Comparison of ENCODE assay signal across 1 cellular context in the genomic region with DNA sequence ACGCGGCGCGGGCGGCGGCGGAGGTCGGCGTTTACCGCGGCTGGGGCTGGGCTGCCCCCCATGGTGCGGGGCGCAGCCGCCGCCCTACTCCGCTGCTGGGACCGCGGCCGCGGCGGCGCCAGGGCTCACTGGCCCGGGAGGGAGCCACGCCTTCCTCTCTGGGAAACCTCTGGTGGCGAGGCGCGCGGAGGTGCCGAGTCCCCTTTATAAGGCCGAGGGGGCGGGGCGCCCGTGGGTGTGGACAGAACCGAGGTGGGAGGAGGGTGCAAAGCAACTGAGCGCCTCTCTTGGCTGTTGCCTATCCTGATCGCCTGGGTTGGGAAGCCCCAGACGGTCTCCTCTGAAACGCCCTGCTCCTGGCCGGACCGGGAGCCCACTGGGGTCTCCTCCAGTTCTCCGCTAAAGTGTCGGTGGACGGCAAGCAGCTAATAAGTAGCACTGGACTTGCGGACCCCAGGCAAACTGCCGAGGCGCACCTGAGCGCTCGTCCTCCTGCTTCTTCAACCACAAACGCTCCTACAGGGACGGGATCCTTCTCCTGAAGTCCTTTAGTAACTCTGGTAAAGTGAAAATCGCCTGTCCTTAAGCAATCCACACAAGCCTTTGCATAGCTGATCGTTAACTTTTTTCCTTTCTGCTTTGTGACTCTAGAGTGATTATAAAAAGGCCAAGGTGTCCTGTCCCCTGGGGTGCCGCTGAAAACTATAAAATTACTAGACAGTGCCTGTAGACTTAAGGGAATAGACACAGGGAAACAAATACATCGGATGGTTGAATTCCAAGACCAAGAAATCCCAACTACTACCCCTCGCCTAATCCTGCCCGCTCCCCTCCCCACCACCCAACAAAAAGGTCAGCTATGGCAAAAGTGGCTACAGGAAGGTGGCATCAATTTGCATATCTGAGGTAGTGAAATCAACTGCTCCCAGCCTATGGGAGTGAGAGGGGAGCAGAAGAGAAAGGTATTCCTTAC.
TF ChIP-seq lines count a peak whose summit lies in the region.

A gene (minus strand): TSS at position 182 of the 973 bp plus-strand sequence. CDS start 239 bp downstream, outside the sequence.

TF ChIP-seq in GM12878, 131 proteins besides CTCF, POLR2A, EP300 and RAD21 (continued from another document):
- TF ChIP-seq, protein P1, sequence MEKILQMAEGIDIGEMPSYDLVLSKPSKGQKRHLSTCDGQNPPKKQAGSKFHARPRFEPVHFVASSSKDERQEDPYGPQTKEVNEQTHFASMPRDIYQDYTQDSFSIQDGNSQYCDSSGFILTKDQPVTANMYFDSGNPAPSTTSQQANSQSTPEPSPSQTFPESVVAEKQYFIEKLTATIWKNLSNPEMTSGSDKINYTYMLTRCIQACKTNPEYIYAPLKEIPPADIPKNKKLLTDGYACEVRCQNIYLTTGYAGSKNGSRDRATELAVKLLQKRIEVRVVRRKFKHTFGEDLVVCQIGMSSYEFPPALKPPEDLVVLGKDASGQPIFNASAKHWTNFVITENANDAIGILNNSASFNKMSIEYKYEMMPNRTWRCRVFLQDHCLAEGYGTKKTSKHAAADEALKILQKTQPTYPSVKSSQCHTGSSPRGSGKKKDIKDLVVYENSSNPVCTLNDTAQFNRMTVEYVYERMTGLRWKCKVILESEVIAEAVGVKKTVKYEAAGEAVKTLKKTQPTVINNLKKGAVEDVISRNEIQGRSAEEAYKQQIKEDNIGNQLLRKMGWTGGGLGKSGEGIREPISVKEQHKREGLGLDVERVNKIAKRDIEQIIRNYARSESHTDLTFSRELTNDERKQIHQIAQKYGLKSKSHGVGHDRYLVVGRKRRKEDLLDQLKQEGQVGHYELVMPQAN (conservative IDR thresholded peaks at IDR 0.05) = no peak
- TF ChIP-seq GABPA (IDR thresholded peaks at IDR 0.05; ENCODE audit: low read depth) (no peak), YBX1 (IDR thresholded peaks at IDR 0.05) (no peak), PAX5 (IDR thresholded peaks at IDR 0.05; ENCODE audit: borderline replicate concordance, low read depth, low read length) (no peak), NR2C2 (IDR thresholded peaks at IDR 0.05; ENCODE audit: borderline replicate concordance, control insufficient read depth, insufficient read length, low read depth) (no peak), CBX3 (IDR thresholded peaks at IDR 0.05; ENCODE audit: borderline replicate concordance, low read depth) (no peak), ZNF622 (IDR thresholded peaks at IDR 0.05) (no peak), CHD4 (IDR thresholded peaks at IDR 0.05) (no peak), EED (IDR thresholded peaks at IDR 0.05; ENCODE audit: low read depth) (no peak), HDAC2 (IDR thresholded peaks at IDR 0.05) (no peak), BMI1 (IDR thresholded peaks at IDR 0.05; ENCODE audit: borderline replicate concordance) (no peak)
- TF ChIP-seq, protein P2, sequence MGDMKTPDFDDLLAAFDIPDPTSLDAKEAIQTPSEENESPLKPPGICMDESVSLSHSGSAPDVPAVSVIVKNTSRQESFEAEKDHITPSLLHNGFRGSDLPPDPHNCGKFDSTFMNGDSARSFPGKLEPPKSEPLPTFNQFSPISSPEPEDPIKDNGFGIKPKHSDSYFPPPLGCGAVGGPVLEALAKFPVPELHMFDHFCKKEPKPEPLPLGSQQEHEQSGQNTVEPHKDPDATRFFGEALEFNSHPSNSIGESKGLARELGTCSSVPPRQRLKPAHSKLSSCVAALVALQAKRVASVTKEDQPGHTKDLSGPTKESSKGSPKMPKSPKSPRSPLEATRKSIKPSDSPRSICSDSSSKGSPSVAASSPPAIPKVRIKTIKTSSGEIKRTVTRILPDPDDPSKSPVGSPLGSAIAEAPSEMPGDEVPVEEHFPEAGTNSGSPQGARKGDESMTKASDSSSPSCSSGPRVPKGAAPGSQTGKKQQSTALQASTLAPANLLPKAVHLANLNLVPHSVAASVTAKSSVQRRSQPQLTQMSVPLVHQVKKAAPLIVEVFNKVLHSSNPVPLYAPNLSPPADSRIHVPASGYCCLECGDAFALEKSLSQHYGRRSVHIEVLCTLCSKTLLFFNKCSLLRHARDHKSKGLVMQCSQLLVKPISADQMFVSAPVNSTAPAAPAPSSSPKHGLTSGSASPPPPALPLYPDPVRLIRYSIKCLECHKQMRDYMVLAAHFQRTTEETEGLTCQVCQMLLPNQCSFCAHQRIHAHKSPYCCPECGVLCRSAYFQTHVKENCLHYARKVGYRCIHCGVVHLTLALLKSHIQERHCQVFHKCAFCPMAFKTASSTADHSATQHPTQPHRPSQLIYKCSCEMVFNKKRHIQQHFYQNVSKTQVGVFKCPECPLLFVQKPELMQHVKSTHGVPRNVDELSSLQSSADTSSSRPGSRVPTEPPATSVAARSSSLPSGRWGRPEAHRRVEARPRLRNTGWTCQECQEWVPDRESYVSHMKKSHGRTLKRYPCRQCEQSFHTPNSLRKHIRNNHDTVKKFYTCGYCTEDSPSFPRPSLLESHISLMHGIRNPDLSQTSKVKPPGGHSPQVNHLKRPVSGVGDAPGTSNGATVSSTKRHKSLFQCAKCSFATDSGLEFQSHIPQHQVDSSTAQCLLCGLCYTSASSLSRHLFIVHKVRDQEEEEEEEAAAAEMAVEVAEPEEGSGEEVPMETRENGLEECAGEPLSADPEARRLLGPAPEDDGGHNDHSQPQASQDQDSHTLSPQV (IDR thresholded peaks at IDR 0.05) = no peak
